Comparison of ENCODE assay signal across 8 cellular contexts in the genomic region with DNA sequence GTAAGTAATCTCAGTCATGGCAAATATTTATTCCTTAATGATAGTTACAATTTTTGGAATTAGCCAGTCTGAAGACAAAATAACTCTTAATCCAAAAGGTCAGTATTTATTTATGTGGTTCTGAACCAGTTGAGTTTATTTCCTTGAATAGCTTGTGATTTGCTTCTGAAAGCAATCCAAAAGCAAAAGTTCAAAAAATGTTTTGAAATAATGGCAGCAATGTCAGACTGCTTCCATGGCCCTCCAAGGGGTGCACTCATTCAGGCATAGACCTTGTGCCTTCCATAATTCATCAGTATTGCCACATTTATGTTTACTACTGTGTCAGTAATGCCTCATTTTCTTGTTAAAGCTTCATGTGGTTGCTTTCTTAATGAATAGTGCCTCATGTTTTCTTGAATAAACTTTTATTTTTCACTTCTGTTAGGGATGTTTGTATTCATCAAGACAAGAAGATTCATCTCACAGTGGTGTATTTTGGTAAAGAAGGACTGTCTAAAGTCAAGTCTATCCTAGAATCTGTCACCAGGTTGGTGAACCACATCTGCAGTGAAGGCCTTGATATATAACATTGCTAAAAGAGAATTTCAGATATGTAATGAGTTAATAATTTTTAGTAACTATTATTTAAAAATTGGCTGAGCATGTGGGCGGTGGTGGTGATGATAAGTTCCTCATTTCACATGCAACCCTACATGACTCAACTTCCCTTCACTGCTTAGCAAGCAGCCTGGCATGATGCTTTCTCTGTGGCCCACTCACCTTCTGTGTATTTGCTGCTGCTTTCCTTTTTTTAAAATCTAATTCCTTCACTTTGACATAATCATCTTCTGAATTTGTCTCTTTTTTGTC.
DNase-seq lines count a peak whose midpoint lies in the region; ATAC-seq lines count a peak whose summit lies in the region.

No MANE protein-coding gene starts in this region.

- DNase-seq in kidney glomerular epithelial cell (lab: John Stamatoyannopoulos, UW) (peak; percentile 59), OCI-M1 (lab: John Stamatoyannopoulos, UW) (no peak), NCI-H69 (lab: John Stamatoyannopoulos, UW) (no peak), 8988T (no peak), hippocampal formation (lab: John Stamatoyannopoulos, UW) (no peak)

- ATAC-seq in GM18861 (IDR thresholded peaks at IDR 0.05; ENCODE audit: unreplicated experiment) (peak; percentile 53), HG02938 (IDR thresholded peaks at IDR 0.05; ENCODE audit: unreplicated experiment) (peak; percentile 53)
- peak; percentile 80 to 84 for ATAC-seq in activated CD4-positive, CD25-positive, alpha-beta regulatory T cell treated with anti-CD3 and anti-CD28 coated beads, Interleukin-2, amount 50 U/mL, for 24 hours
